Comparison of ENCODE assay signal across 1 cellular context in the genomic region with DNA sequence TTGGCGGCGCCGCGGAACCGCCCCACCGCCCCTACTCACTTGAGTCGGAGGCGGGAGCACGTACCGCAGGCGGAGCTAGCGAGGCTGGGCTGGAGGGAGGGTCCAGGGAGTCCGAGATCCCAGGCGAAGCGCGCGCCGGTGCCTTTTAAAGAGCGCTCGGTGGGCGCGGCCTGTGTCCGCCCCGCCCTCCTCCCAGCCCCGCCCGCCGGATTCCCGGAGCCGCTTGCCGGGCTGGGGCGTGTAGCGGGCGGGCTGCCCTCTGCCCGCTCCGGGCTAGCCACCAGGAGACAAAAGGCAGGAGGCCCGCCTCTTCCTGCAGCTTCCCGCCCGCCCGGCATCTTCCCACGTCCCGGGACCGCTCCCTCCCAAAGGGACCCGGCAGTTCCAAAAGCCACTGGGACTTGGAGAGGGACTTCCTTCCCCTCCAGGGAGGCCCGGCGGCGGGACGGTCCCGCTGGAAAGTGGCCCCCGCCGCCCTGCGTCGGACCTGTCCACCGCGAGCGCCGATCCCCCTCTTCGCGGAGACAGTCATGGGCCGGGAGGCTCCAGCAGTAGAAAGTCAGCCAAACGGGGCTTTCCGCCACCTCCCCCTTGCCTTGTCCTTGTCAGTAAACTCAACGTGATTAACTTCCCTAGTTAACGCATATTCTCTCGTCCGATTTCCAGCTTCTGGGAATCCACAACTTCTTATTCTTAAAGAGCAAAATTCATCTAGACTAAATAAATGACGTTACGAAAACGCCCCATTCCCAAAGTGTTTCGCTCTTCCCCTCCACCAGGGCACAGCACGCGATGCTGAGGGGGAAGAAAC.
A peak's percentile ranks its signal among the peaks of the same experiment; 100 is the strongest.
TF ChIP-seq lines count a peak whose summit lies in the region.

CSRP2 (minus strand) TSS at position 121 of the 811 bp plus-strand sequence. CDS start 12,759 bp downstream, outside the sequence.

TF ChIP-seq in HepG2, 621 proteins besides CTCF, POLR2A, EP300 and RAD21 (continued from another document and continues in another):
- TF ChIP-seq CEBPZ (IDR thresholded peaks at IDR 0.05; ENCODE audit: low read length) (no peak), ZNF337 (CRISPR knock-in tag; IDR thresholded peaks at IDR 0.05; ENCODE audit: borderline replicate concordance, low read depth) (no peak), NRL (CRISPR knock-in tag; IDR thresholded peaks at IDR 0.05; ENCODE audit: borderline replicate concordance) (no peak), ZNF557 (CRISPR knock-in tag; IDR thresholded peaks at IDR 0.05) (no peak), ZNF510 (CRISPR knock-in tag; IDR thresholded peaks at IDR 0.05; ENCODE audit: low read depth) (no peak), ZNF44 (CRISPR knock-in tag; IDR thresholded peaks at IDR 0.05) (no peak), NCOA1 (CRISPR knock-in tag; IDR thresholded peaks at IDR 0.05) (no peak), NFKBIZ (CRISPR knock-in tag; IDR thresholded peaks at IDR 0.05) (no peak), PAF1 (CRISPR knock-in tag; IDR thresholded peaks at IDR 0.05) (no peak), CEBPB (IDR thresholded peaks at IDR 0.05; ENCODE audit: borderline replicate concordance, low read depth, low read length) (no peak), ZNF343 (CRISPR knock-in tag; IDR thresholded peaks at IDR 0.05) (no peak), NFATC3 (CRISPR knock-in tag; IDR thresholded peaks at IDR 0.05) (no peak), ZNF138 (CRISPR knock-in tag; IDR thresholded peaks at IDR 0.05; ENCODE audit: low read depth) (no peak), MED13 (CRISPR knock-in tag; IDR thresholded peaks at IDR 0.05) (no peak; the same call in 1 of the 2 replicates), ZBTB20 (CRISPR knock-in tag; IDR thresholded peaks at IDR 0.05; ENCODE audit: borderline replicate concordance, low read depth) (no peak), ZNF589 (CRISPR knock-in tag; conservative IDR thresholded peaks at IDR 0.05) (no peak), HIVEP1 (CRISPR knock-in tag; IDR thresholded peaks at IDR 0.05) (no peak), SOX6 (IDR thresholded peaks at IDR 0.05) (no peak), SOX6 (CRISPR knock-in tag; IDR thresholded peaks at IDR 0.05) (no peak), HHEX (CRISPR knock-in tag; IDR thresholded peaks at IDR 0.05) (no peak), CC2D1A (CRISPR knock-in tag; IDR thresholded peaks at IDR 0.05) (no peak), KLF9 (CRISPR knock-in tag; IDR thresholded peaks at IDR 0.05; ENCODE audit: low read depth) (no peak), FOXK1 (CRISPR knock-in tag; IDR thresholded peaks at IDR 0.05; ENCODE audit: borderline replicate concordance, low read depth) (no peak), ZNF20 (CRISPR knock-in tag; IDR thresholded peaks at IDR 0.05) (no peak), NFYC (CRISPR knock-in tag; IDR thresholded peaks at IDR 0.05) (no peak), ZSCAN29 (CRISPR knock-in tag; conservative IDR thresholded peaks at IDR 0.05) (no peak), MLX (CRISPR knock-in tag; IDR thresholded peaks at IDR 0.05) (no peak), SALL1 (CRISPR knock-in tag; IDR thresholded peaks at IDR 0.05) (peak; percentile 38), MTF1 (CRISPR knock-in tag; IDR thresholded peaks at IDR 0.05) (no peak), YEATS2 (CRISPR knock-in tag; IDR thresholded peaks at IDR 0.05; ENCODE audit: borderline replicate concordance) (no peak), MXD3 (CRISPR knock-in tag; IDR thresholded peaks at IDR 0.05) (peak; percentile 62; the same call in 1 of the 2 replicates), ZNF660 (CRISPR knock-in tag; IDR thresholded peaks at IDR 0.05; ENCODE audit: borderline replicate concordance, low read depth) (no peak), ZNF431 (CRISPR knock-in tag; IDR thresholded peaks at IDR 0.05; ENCODE audit: borderline replicate concordance, low read depth) (no peak), RARA (CRISPR knock-in tag; IDR thresholded peaks at IDR 0.05) (no peak), FOXO1 (CRISPR knock-in tag; IDR thresholded peaks at IDR 0.05) (no peak), ZNF180 (CRISPR knock-in tag; IDR thresholded peaks at IDR 0.05; ENCODE audit: borderline replicate concordance, low read depth) (no peak), NCOA2 (CRISPR knock-in tag; IDR thresholded peaks at IDR 0.05) (no peak), ZNF549 (CRISPR knock-in tag; IDR thresholded peaks at IDR 0.05) (no peak), IRF2 (CRISPR knock-in tag; IDR thresholded peaks at IDR 0.05) (no peak), SP140L (CRISPR knock-in tag; IDR thresholded peaks at IDR 0.05; ENCODE audit: borderline replicate concordance) (no peak), NFE2L2 (IDR thresholded peaks at IDR 0.05; ENCODE audit: low read length) (no peak), TARDBP (CRISPR knock-in tag; IDR thresholded peaks at IDR 0.05) (no peak; the same call in 1 of the 2 replicates), ZNF451 (CRISPR knock-in tag; IDR thresholded peaks at IDR 0.05) (no peak), JUND (CRISPR knock-in tag; IDR thresholded peaks at IDR 0.05) (no peak), GABPA (IDR thresholded peaks at IDR 0.05; ENCODE audit: low read depth, low read length) (no peak), GABPA (CRISPR knock-in tag; IDR thresholded peaks at IDR 0.05; ENCODE audit: low read depth) (no peak)
- TF ChIP-seq, protein P1, sequence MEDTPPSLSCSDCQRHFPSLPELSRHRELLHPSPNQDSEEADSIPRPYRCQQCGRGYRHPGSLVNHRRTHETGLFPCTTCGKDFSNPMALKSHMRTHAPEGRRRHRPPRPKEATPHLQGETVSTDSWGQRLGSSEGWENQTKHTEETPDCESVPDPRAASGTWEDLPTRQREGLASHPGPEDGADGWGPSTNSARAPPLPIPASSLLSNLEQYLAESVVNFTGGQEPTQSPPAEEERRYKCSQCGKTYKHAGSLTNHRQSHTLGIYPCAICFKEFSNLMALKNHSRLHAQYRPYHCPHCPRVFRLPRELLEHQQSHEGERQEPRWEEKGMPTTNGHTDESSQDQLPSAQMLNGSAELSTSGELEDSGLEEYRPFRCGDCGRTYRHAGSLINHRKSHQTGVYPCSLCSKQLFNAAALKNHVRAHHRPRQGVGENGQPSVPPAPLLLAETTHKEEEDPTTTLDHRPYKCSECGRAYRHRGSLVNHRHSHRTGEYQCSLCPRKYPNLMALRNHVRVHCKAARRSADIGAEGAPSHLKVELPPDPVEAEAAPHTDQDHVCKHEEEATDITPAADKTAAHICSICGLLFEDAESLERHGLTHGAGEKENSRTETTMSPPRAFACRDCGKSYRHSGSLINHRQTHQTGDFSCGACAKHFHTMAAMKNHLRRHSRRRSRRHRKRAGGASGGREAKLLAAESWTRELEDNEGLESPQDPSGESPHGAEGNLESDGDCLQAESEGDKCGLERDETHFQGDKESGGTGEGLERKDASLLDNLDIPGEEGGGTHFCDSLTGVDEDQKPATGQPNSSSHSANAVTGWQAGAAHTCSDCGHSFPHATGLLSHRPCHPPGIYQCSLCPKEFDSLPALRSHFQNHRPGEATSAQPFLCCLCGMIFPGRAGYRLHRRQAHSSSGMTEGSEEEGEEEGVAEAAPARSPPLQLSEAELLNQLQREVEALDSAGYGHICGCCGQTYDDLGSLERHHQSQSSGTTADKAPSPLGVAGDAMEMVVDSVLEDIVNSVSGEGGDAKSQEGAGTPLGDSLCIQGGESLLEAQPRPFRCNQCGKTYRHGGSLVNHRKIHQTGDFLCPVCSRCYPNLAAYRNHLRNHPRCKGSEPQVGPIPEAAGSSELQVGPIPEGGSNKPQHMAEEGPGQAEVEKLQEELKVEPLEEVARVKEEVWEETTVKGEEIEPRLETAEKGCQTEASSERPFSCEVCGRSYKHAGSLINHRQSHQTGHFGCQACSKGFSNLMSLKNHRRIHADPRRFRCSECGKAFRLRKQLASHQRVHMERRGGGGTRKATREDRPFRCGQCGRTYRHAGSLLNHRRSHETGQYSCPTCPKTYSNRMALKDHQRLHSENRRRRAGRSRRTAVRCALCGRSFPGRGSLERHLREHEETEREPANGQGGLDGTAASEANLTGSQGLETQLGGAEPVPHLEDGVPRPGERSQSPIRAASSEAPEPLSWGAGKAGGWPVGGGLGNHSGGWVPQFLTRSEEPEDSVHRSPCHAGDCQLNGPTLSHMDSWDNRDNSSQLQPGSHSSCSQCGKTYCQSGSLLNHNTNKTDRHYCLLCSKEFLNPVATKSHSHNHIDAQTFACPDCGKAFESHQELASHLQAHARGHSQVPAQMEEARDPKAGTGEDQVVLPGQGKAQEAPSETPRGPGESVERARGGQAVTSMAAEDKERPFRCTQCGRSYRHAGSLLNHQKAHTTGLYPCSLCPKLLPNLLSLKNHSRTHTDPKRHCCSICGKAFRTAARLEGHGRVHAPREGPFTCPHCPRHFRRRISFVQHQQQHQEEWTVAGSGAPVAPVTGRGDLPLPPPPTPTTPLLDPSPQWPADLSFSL (CRISPR knock-in tag; IDR thresholded peaks at IDR 0.05) = no peak
- TF ChIP-seq, protein P2, sequence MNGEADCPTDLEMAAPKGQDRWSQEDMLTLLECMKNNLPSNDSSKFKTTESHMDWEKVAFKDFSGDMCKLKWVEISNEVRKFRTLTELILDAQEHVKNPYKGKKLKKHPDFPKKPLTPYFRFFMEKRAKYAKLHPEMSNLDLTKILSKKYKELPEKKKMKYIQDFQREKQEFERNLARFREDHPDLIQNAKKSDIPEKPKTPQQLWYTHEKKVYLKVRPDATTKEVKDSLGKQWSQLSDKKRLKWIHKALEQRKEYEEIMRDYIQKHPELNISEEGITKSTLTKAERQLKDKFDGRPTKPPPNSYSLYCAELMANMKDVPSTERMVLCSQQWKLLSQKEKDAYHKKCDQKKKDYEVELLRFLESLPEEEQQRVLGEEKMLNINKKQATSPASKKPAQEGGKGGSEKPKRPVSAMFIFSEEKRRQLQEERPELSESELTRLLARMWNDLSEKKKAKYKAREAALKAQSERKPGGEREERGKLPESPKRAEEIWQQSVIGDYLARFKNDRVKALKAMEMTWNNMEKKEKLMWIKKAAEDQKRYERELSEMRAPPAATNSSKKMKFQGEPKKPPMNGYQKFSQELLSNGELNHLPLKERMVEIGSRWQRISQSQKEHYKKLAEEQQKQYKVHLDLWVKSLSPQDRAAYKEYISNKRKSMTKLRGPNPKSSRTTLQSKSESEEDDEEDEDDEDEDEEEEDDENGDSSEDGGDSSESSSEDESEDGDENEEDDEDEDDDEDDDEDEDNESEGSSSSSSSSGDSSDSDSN (CRISPR knock-in tag; IDR thresholded peaks at IDR 0.05) = peak; percentile 34; the same call in 1 of the 2 replicates
- TF ChIP-seq, protein P3, sequence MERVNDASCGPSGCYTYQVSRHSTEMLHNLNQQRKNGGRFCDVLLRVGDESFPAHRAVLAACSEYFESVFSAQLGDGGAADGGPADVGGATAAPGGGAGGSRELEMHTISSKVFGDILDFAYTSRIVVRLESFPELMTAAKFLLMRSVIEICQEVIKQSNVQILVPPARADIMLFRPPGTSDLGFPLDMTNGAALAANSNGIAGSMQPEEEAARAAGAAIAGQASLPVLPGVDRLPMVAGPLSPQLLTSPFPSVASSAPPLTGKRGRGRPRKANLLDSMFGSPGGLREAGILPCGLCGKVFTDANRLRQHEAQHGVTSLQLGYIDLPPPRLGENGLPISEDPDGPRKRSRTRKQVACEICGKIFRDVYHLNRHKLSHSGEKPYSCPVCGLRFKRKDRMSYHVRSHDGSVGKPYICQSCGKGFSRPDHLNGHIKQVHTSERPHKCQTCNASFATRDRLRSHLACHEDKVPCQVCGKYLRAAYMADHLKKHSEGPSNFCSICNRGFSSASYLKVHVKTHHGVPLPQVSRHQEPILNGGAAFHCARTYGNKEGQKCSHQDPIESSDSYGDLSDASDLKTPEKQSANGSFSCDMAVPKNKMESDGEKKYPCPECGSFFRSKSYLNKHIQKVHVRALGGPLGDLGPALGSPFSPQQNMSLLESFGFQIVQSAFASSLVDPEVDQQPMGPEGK (CRISPR knock-in tag; IDR thresholded peaks at IDR 0.05) = peak; percentile 44
- TF ChIP-seq, protein P4, sequence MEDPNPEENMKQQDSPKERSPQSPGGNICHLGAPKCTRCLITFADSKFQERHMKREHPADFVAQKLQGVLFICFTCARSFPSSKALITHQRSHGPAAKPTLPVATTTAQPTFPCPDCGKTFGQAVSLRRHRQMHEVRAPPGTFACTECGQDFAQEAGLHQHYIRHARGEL (CRISPR knock-in tag; IDR thresholded peaks at IDR 0.05) = no peak
- TF ChIP-seq, protein P5, sequence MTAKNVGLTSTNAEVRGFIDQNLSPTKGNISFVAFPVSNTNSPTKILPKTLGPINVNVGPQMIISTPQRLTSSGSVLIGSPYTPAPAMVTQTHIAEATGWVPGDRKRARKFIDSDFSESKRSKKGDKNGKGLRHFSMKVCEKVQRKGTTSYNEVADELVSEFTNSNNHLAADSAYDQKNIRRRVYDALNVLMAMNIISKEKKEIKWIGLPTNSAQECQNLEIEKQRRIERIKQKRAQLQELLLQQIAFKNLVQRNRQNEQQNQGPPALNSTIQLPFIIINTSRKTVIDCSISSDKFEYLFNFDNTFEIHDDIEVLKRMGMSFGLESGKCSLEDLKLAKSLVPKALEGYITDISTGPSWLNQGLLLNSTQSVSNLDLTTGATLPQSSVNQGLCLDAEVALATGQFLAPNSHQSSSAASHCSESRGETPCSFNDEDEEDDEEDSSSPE (CRISPR knock-in tag; IDR thresholded peaks at IDR 0.05) = peak; percentile 63; the same call in 1 of the 2 replicates
